In genomic region chr3:53845103-53845880, GRCh38 we compare ENCODE assay signal across 8 cellular contexts. TPM values are rescaled to one million over a fixed set of nuclear protein-coding genes. Genes with fewer than 3 reads are reported as not detected.
A peak's percentile ranks its signal among the peaks of the same experiment; 100 is the strongest.
DNase-seq lines count a peak whose midpoint lies in the region; FAIRE-seq and TF ChIP-seq lines count a peak whose summit lies in the region.

No MANE protein-coding gene starts in this region.

- H3K4me2 ChIP-seq in BLaER1 treated with 17β-estradiol and CSF1 and Interleukin-3, amounts not matched to agents 10 nM and 100 nM = peak overlapping the region in 7 of 11 experiments; percentile 12 to 69 (median 35); a peak in 10 of 22 replicates

- intact Hi-C loops in posterior vena cava (cut with DNase I) = no loop called here

- peak overlapping the region in 5 of 10 experiments; percentile 20 to 49 (median 43); a peak in 9 of 20 replicates for H3K4me3 ChIP-seq in BLaER1 treated with 17β-estradiol and CSF1 and Interleukin-3, amounts not matched to agents 10 nM and 100 nM
- H3K4me3 ChIP-seq in cardiac fibroblast (replicated peaks in 1 of 2; ENCODE audit: low read depth in 2 of 2, low read length in 2 of 2) (peak overlapping the region; percentile 45 to 51), skin epidermis (peak overlapping the region; percentile 34 to 79 (median 50))

- peaks cover 11 to 20% (median 15%) of the 10 kb centered on the region in 11 experiments; a peak in 21 of 22 replicates for H3K9me3 ChIP-seq in BLaER1 treated with 17β-estradiol and CSF1 and Interleukin-3, amounts not matched to agents 10 nM and 100 nM (replicated peaks in 1 of 11)

- peaks cover 31 to 48% (median 40%) of the 10 kb centered on the region in 11 experiments for H3K27me3 ChIP-seq in BLaER1 treated with 17β-estradiol and CSF1 and Interleukin-3, amounts not matched to agents 10 nM and 100 nM

- DNase-seq in GM19239 (ENCODE audit: insufficient read length, low spot score) (peak; percentile 40), M059J (ENCODE audit: low read depth) (peak; percentile 34), cardiac fibroblast (ENCODE audit: low read depth in 2 of 2) (peak; percentile 21 to 29), iris pigment epithelial cell (ENCODE audit: low read depth) (peak; percentile 26), NCI-H2081 treated with DMSO at 0.1 percent for 48 hours (lab: John Stamatoyannopoulos, UW) (no peak), posterior vena cava (ENCODE audit: low spot score) (no peak)

- peaks cover 0 to 4% (median 0%) of the 10 kb centered on the region in 11 experiments; a peak in 1 of 22 replicates for H4K20me1 ChIP-seq in BLaER1 treated with 17β-estradiol and CSF1 and Interleukin-3, amounts not matched to agents 10 nM and 100 nM

- peak overlapping the region in 2 of 11 experiments; percentile 22 to 48; a peak in 2 of 22 replicates for H3K9ac ChIP-seq in BLaER1 treated with 17β-estradiol and CSF1 and Interleukin-3, amounts not matched to agents 10 nM and 100 nM

- H3K4me1 ChIP-seq in BLaER1 treated with 17β-estradiol and CSF1 and Interleukin-3, amounts not matched to agents 10 nM and 100 nM = peaks cover 0 to 12% (median 3%) of the 10 kb centered on the region in 10 experiments; a peak in 9 of 20 replicates

- no peak overlapping the region for H3K27ac ChIP-seq in BLaER1 treated with 17β-estradiol and CSF1 and Interleukin-3, amounts not matched to agents 10 nM and 100 nM
- peak overlapping the region in 10 of 21 experiments; percentile 9 to 78 (median 62) for H3K27ac ChIP-seq in skin epidermis

- FAIRE-seq in GM19239 (lab: Jason Lieb, UNC) = peak; percentile 78

- H3K36me3 ChIP-seq in BLaER1 treated with 17β-estradiol and CSF1 and Interleukin-3, amounts not matched to agents 10 nM and 100 nM = no peaks in the 10 kb centered on the region

- peak; percentile 24 for TF ChIP-seq CTCF in cardiac fibroblast (IDR thresholded peaks at IDR 0.05; ENCODE audit: low read depth, low read length)

RNA-seq across cellular contexts. Expression of gene CHDH, which starts 0.9 kb away (rescaled TPM):
- total RNA-seq in M059J (2014; rRNA removed; shearing (Covaris generic)) = 0.07 and 0.17 TPM in 2 replicates
- total RNA-seq in posterior vena cava = 1 to 10 TPM; 2.0 to 3.7 TPM

RNA-seq across cellular contexts. Expression of gene IL17RB, which starts 1.1 kb away (rescaled TPM):
- 0.25 TPM in 1 of 2 replicates, not detected in the other for total RNA-seq in M059J (2014; rRNA removed; shearing (Covaris generic))
- under 1 TPM; 0.33 to 0.46 TPM for total RNA-seq in posterior vena cava

RNA-seq across cellular contexts. Expression of gene ACTR8, which starts 36.7 kb away (rescaled TPM):
- 14.3 and 16.0 TPM in 2 replicates for total RNA-seq in M059J (2014; rRNA removed; shearing (Covaris generic))
- 10 to 100 TPM; 20.9 to 22.0 TPM for total RNA-seq in posterior vena cava

RNA-seq across cellular contexts. Expression of gene SELENOK, which starts 46.4 kb away (rescaled TPM):
- total RNA-seq in M059J (2014; rRNA removed; shearing (Covaris generic)) = 56.1 and 67.0 TPM in 2 replicates
- 10 to 100 TPM; 45.0 to 46.8 TPM for total RNA-seq in posterior vena cava

Comparison
In these comparisons a context has a peak if more than half of its experiments do, and no peak if none do; other contexts are left out.
1. DNase-seq: peak in GM19239 (single experiment), M059J (single experiment), cardiac fibroblast (2 of 2) and iris pigment epithelial cell (single experiment); none in NCI-H2081 treated with DMSO at 0.1 percent for 48 hours (single experiment) and posterior vena cava (single experiment).